Comparison of ENCODE assay signal across 1 cellular context in genomic region chr1:34188985-34189384, GRCh38.
A peak's percentile ranks its signal among the peaks of the same experiment; 100 is the strongest.
TF ChIP-seq lines count a peak whose summit lies in the region.

No MANE protein-coding gene starts in this region.

TF ChIP-seq in HEK293, 187 proteins besides CTCF, POLR2A, EP300 and RAD21 (continued from another document):
- TF ChIP-seq ZNF133 (tag by site-specific recombination; IDR thresholded peaks at IDR 0.05) (no peak), ZNF350 (tag by site-specific recombination; IDR thresholded peaks at IDR 0.05) (no peak), ZNF621 (tag by site-specific recombination; IDR thresholded peaks at IDR 0.05) (0 out of 2 replicates have a peak, but pooled peaks have one; percentile 20)
TF ChIP-seq in HEK293: peak in this region for 2.
